In the genomic region with DNA sequence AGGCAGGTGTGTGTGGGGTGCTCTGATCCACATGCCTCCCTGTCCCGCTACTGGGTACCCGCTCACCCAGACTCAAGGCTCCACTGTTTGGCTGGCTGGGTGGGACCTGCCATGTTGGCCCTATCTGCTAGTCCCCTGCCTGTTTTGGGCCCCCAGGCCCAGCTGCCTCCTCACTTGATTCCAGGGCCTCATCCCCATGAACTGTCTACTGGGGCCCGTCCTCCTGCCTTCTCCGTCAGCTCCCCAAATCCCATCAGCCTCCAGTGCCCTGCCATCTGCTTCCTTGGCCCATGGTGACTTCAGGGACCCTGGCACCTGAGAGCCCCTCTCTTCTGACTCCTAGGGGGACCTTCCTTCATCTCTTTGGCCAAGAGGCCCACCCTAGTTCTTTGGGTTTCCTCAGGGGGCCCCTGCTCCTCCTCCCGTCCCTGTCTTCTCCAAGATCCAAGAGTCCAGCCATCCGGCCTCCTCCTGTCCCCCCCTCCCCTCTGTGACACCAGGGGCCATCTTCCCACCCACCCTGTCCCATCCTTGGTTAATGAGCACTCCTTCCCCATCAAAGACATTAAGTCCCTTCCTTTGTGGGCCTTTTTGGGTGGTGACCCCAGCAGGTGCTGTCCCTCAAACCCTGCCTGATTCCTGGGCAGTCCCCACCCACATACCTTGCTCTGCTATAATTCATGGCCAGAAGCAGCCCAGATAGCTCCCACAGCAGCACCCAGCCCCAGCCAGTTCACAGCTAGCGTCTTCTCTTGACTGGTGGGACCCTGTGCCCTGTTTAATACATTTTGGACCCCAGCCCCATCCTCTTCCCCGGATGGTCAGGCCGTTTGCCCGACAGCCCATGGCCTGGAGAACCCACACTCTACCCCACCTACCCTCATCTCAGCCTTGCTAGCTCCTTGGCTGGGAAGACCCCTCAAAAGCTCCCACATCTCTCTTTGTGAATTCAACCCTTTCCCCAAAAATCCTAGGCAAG, we compare ENCODE assay signal across 12 cellular contexts. TPM values are rescaled to one million over a fixed set of nuclear protein-coding genes. Genes with fewer than 3 reads are reported as not detected.
DNase-seq lines count a peak whose midpoint lies in the region; ATAC-seq and TF ChIP-seq lines count a peak whose summit lies in the region.
"Had no signal": no experiment of that assay in that cellular context is flagged by ENCODE, and none has a peak within 500 bp of the region (broad histone marks: within the 10 kb centered on the region; RNA-seq: fewer than 3 reads in every experiment).

No MANE protein-coding gene starts in this region.

- H3K27me3 ChIP-seq in Panc1 (ENCODE audit: control insufficient read depth, insufficient read depth, low read length) (no peaks in the 10 kb centered on the region), skeletal muscle satellite cell (ENCODE audit: control insufficient read depth, insufficient read depth, low read length) (no peaks in the 10 kb centered on the region)
- H3K27me3 ChIP-seq: heart left ventricle, tibial artery had no signal

- H3K4me3 ChIP-seq in Panc1 (ENCODE audit: low read depth in 2 of 2, low read length in 2 of 2) (peak overlapping the region in 1 of 2 experiments; percentile 78; a peak in 2 of 4 replicates), skeletal muscle satellite cell (ENCODE audit: low read length) (no peak overlapping the region)

- in situ Hi-C loops in Panc1 (cut with HindIII; ENCODE audit: low pct_unique_long_range_greater_than_20kb, low sequenced_read_pairs), result no loop called here

- H3K27me3 Mint-ChIP-seq in T-helper 2 cell treated with Interferon-gamma antibody and Interleukin-4, amounts not matched to agents 5 μg/mL and 100 μg/mL, for 36 hours (ENCODE audit: low read depth), result no peaks in the 10 kb centered on the region
- peaks cover 37% of the 10 kb centered on the region for H3K27me3 Mint-ChIP-seq in endothelial cell (ENCODE audit: unreplicated experiment)

- intact Hi-C loops in Panc1 (cut with micrococcal nuclease; ENCODE audit: unreplicated experiment), result no loop called here

- CTCF ChIA-PET in Panc1 (lab: Charles Lee), result no interaction called here

- H3K36me3 ChIP-seq in Panc1 (ENCODE audit: control insufficient read depth, insufficient read depth, low read length) (peaks cover 7% of the 10 kb centered on the region; the same call in 1 of the 2 replicates), skeletal muscle satellite cell (ENCODE audit: insufficient read depth, low read length) (peaks cover 17% of the 10 kb centered on the region)

- H3K4me1 ChIP-seq in Panc1 (ENCODE audit: control insufficient read depth, insufficient read depth, low read length) (peaks cover 29% of the 10 kb centered on the region), skeletal muscle satellite cell (ENCODE audit: control insufficient read depth, insufficient read depth, low read length) (peaks cover 25% of the 10 kb centered on the region)

- H3K9me3 ChIP-seq in Panc1 (ENCODE audit: control insufficient read depth, insufficient read depth, low read depth, low read length) (no peaks in the 10 kb centered on the region), skeletal muscle satellite cell (replicated peaks; ENCODE audit: low read length) (no peaks in the 10 kb centered on the region)
- H3K9me3 ChIP-seq: A549, heart left ventricle, tibial artery had no signal

- TF ChIP-seq CTCF in Panc1 (IDR thresholded peaks at IDR 0.05) (no peak), endothelial cell (IDR thresholded peaks at IDR 0.05; ENCODE audit: unreplicated experiment) (no peak)

- BruUV-seq in Panc1 (replicated peaks; lab: Mats Ljungman, UMichigan), result no TSS peak

- no peaks in the 10 kb centered on the region for H3K9me3 Mint-ChIP-seq in T-helper 2 cell treated with Interferon-gamma antibody and Interleukin-4, amounts not matched to agents 5 μg/mL and 100 μg/mL, for 36 hours
- H3K9me3 Mint-ChIP-seq in endothelial cell (ENCODE audit: unreplicated experiment), result no peaks in the 10 kb centered on the region

- ATAC-seq in Panc1, result no peak
- ATAC-seq in HG03175 (IDR thresholded peaks at IDR 0.05; ENCODE audit: unreplicated experiment), result no peak
- ATAC-seq: A549, heart left ventricle had no signal

- H3K27ac ChIP-seq in Panc1 (ENCODE audit: low read length), result peak overlapping the region; percentile 94; the same call in 1 of the 2 replicates

- DNase-seq in T-helper 2 cell treated with Interferon-gamma antibody and Interleukin-4, amounts not matched to agents 5 μg/mL and 100 μg/mL, for 36 hours (ENCODE audit: low spot score), result no peak
- no peak for DNase-seq in T-helper 2 cell
- DNase-seq in Panc1 (ENCODE audit: low read depth, low spot score), result no peak
- DNase-seq in endothelial cell (ENCODE audit: low spot score), result no peak
- DNase-seq in NOMO-1 treated with dmso at 0.1 percent for 144 hours (lab: John Stamatoyannopoulos, UW; ENCODE audit: unreplicated experiment), result no peak
- DNase-seq in AG08395 (ENCODE audit: low spot score), result no peak
- DNase-seq: GF-D8, heart left ventricle, tibial artery had no signal

- peak overlapping the region; percentile 77 for H3K4me3 Mint-ChIP-seq in T-helper 2 cell treated with Interferon-gamma antibody and Interleukin-4, amounts not matched to agents 5 μg/mL and 100 μg/mL, for 36 hours
- H3K4me3 Mint-ChIP-seq in endothelial cell (ENCODE audit: unreplicated experiment), result peak overlapping the region; percentile 88

- H3K4me2 ChIP-seq in skeletal muscle satellite cell (ENCODE audit: low read length), result peak overlapping the region; percentile 99

- H3K36me3 Mint-ChIP-seq in T-helper 2 cell treated with Interferon-gamma antibody and Interleukin-4, amounts not matched to agents 5 μg/mL and 100 μg/mL, for 36 hours (ENCODE audit: low read depth), result peaks cover 13% of the 10 kb centered on the region
- H3K36me3 Mint-ChIP-seq in endothelial cell (ENCODE audit: low read depth, unreplicated experiment), result peaks cover 16% of the 10 kb centered on the region

- H3K4me1 Mint-ChIP-seq in T-helper 2 cell treated with Interferon-gamma antibody and Interleukin-4, amounts not matched to agents 5 μg/mL and 100 μg/mL, for 36 hours (ENCODE audit: low read depth), result peaks cover 15% of the 10 kb centered on the region
- H3K4me1 Mint-ChIP-seq in endothelial cell (ENCODE audit: unreplicated experiment), result peaks cover 21% of the 10 kb centered on the region

- POLR2A ChIA-PET in Panc1 (lab: Charles Lee), result no interaction called here

- peak overlapping the region; percentile 78 for H3K27ac Mint-ChIP-seq in T-helper 2 cell treated with Interferon-gamma antibody and Interleukin-4, amounts not matched to agents 5 μg/mL and 100 μg/mL, for 36 hours
- H3K27ac Mint-ChIP-seq in endothelial cell (ENCODE audit: unreplicated experiment), result peak overlapping the region; percentile 42

- H3K9ac ChIP-seq in skeletal muscle satellite cell (ENCODE audit: low read depth, low read length), result no peak overlapping the region

RNA-seq across cellular contexts. Expression of a gene that starts 1.9 kb away (rescaled TPM):
- total RNA-seq in Panc1 (2021; ENCODE audit: unreplicated experiment) (47.8 TPM), endothelial cell (ENCODE audit: unreplicated experiment) (20.1 TPM)
- polyA plus RNA-seq in Panc1 (2012; ENCODE audit: insufficient read length), result 101 TPM
- total RNA-seq in skeletal muscle satellite cell (2012; rRNA removed), result 5.1 and 6.8 TPM in 2 replicates

RNA-seq across cellular contexts. Expression of a gene that starts 5.0 kb away (rescaled TPM):
- total RNA-seq in Panc1 (2021; ENCODE audit: unreplicated experiment) (545 TPM), endothelial cell (ENCODE audit: unreplicated experiment) (219 TPM)
- polyA plus RNA-seq in Panc1 (2012; ENCODE audit: insufficient read length), result 761 TPM
- 120 and 132 TPM in 2 replicates for total RNA-seq in skeletal muscle satellite cell (2012; rRNA removed)

RNA-seq across cellular contexts. Expression of a gene that starts 6.4 kb away (rescaled TPM):
- 39.0 TPM for total RNA-seq in Panc1 (2021; ENCODE audit: unreplicated experiment)
- 42.2 TPM for polyA plus RNA-seq in Panc1 (2012; ENCODE audit: insufficient read length)
- 47.2 TPM for total RNA-seq in endothelial cell (ENCODE audit: unreplicated experiment)
- 14.2 and 14.4 TPM in 2 replicates for total RNA-seq in skeletal muscle satellite cell (2012; rRNA removed)

RNA-seq across cellular contexts. Expression of a gene that starts 9.1 kb away (rescaled TPM):
- total RNA-seq in Panc1 (2021; ENCODE audit: unreplicated experiment) (58.0 TPM), endothelial cell (ENCODE audit: unreplicated experiment) (34.0 TPM)
- polyA plus RNA-seq in Panc1 (2012; ENCODE audit: insufficient read length), result 91.5 TPM
- 1.7 and 2.0 TPM in 2 replicates for total RNA-seq in skeletal muscle satellite cell (2012; rRNA removed)

RNA-seq across cellular contexts. Expression of a gene that starts 25.2 kb away (rescaled TPM):
- total RNA-seq in Panc1 (2021; ENCODE audit: unreplicated experiment) (361 TPM), endothelial cell (ENCODE audit: unreplicated experiment) (250 TPM)
- polyA plus RNA-seq in Panc1 (2012; ENCODE audit: insufficient read length), result 697 TPM
- 55.3 and 77.1 TPM in 2 replicates for total RNA-seq in skeletal muscle satellite cell (2012; rRNA removed)
